8 cellular contexts compared by ENCODE assay signal in the genomic region with DNA sequence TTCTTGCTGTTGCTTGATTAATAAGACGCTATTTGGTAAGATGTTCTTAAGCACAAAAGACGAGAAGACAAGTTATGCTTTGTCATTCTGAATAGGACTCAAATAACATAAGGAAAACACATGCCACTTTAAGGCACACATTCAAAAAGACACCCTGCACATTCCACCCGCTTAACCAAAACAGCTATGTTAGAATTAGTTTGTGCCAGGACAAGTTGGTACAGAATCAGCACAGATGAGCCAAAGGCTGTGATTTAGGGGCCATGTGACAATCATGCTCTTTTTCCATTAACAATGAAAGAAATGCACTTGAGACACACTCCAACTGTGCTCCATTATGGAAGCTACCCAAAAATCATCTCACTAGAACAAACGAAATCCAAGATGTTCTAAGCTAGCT. TPM values are rescaled to one million over a fixed set of nuclear protein-coding genes. Genes with fewer than 3 reads are reported as not detected.
DNase-seq lines count a peak whose midpoint lies in the region; ATAC-seq lines count a peak whose summit lies in the region.

No MANE protein-coding gene starts in this region.

- H3K27ac Mint-ChIP-seq in activated T-cell treated with anti-CD3 and anti-CD28 coated beads, Interleukin-2, amount 50 U/mL, for 24 hours = peak overlapping the region; percentile 60
- H3K27ac Mint-ChIP-seq in activated T-helper 17 cell treated with anti-CD3 and anti-CD28 coated beads, Interleukin-2, amount 50 U/mL, for 72 hours = peak overlapping the region; percentile 81
- H3K27ac Mint-ChIP-seq in immature natural killer cell = peak overlapping the region; percentile 73 to 89 (median 80)

- peak overlapping the region; percentile 67 for H3K27ac ChIP-seq in temporal lobe (ENCODE audit: low read depth, low read length)

- no peaks in the 10 kb centered on the region for H3K9me3 Mint-ChIP-seq in activated T-cell treated with anti-CD3 and anti-CD28 coated beads, Interleukin-2, amount 50 U/mL, for 24 hours
- no peaks in the 10 kb centered on the region for H3K9me3 Mint-ChIP-seq in activated T-helper 17 cell treated with anti-CD3 and anti-CD28 coated beads, Interleukin-2, amount 50 U/mL, for 72 hours
- H3K9me3 Mint-ChIP-seq in immature natural killer cell = no peaks in the 10 kb centered on the region

- H3K4me3 Mint-ChIP-seq in activated T-cell treated with anti-CD3 and anti-CD28 coated beads, Interleukin-2, amount 50 U/mL, for 24 hours = peak overlapping the region; percentile 91
- peak overlapping the region; percentile 93 for H3K4me3 Mint-ChIP-seq in activated T-helper 17 cell treated with anti-CD3 and anti-CD28 coated beads, Interleukin-2, amount 50 U/mL, for 72 hours
- peak overlapping the region in 4 of 5 donors; percentile 18 to 84 (median 54) for H3K4me3 Mint-ChIP-seq in immature natural killer cell

- H3K27me3 Mint-ChIP-seq in activated T-cell treated with anti-CD3 and anti-CD28 coated beads, Interleukin-2, amount 50 U/mL, for 24 hours = no peaks in the 10 kb centered on the region
- H3K27me3 Mint-ChIP-seq in activated T-helper 17 cell treated with anti-CD3 and anti-CD28 coated beads, Interleukin-2, amount 50 U/mL, for 72 hours = no peaks in the 10 kb centered on the region
- H3K27me3 Mint-ChIP-seq in immature natural killer cell (ENCODE audit: low read depth in 3 of 3) = peaks cover 4 to 14% (median 6%) of the 10 kb centered on the region in 3 donors

- peaks cover 77% of the 10 kb centered on the region for H3K4me1 Mint-ChIP-seq in activated T-cell treated with anti-CD3 and anti-CD28 coated beads, Interleukin-2, amount 50 U/mL, for 24 hours (ENCODE audit: low read depth)
- H3K4me1 Mint-ChIP-seq in activated T-helper 17 cell treated with anti-CD3 and anti-CD28 coated beads, Interleukin-2, amount 50 U/mL, for 72 hours = peaks cover 32% of the 10 kb centered on the region
- peaks cover 73 to 85% of the 10 kb centered on the region in 2 donors for H3K4me1 Mint-ChIP-seq in immature natural killer cell

- DNase-seq in activated T-cell treated with anti-CD3 and anti-CD28 coated beads, Interleukin-2, amount 50 U/mL, for 24 hours = no peak
- no peak for DNase-seq in activated T-cell treated with anti-CD3 and anti-CD28 coated beads, Interleukin-2, amount 50 U/mL, for 48 hours
- DNase-seq in immature natural killer cell = no peak
- no peak for DNase-seq in NCI-H1930 (lab: John Stamatoyannopoulos, UW)
- no peak for DNase-seq in NOMO-1 treated with dmso at 0.1 percent for 144 hours (lab: John Stamatoyannopoulos, UW; ENCODE audit: unreplicated experiment)

- no peak for ATAC-seq in activated T-helper 17 cell treated with anti-CD3 and anti-CD28 coated beads, Interleukin-2, amount 50 U/mL, for 72 hours (replicated peaks)
- ATAC-seq in HG03196 (IDR thresholded peaks at IDR 0.05; ENCODE audit: unreplicated experiment) = no peak

- H3K36me3 Mint-ChIP-seq in activated T-cell treated with anti-CD3 and anti-CD28 coated beads, Interleukin-2, amount 50 U/mL, for 24 hours (ENCODE audit: low read depth) = peaks cover 73% of the 10 kb centered on the region
- H3K36me3 Mint-ChIP-seq in activated T-helper 17 cell treated with anti-CD3 and anti-CD28 coated beads, Interleukin-2, amount 50 U/mL, for 72 hours (ENCODE audit: low read depth) = peaks cover 63% of the 10 kb centered on the region
- peaks cover 0 to 4% (median 0%) of the 10 kb centered on the region in 3 donors for H3K36me3 Mint-ChIP-seq in immature natural killer cell

RNA-seq across cellular contexts. Expression of gene STARD7, which starts 3.4 kb away (rescaled TPM):
- total RNA-seq in activated T-helper 17 cell treated with anti-CD3 and anti-CD28 coated beads, Interleukin-2, amount 50 U/mL, for 72 hours = 100 to 1,000 TPM; 140 to 190 TPM
- polyA plus RNA-seq in immature natural killer cell = 100 to 1,000 TPM; 161 to 252 (median 173) TPM
- 115 TPM for total RNA-seq in temporal lobe

RNA-seq across cellular contexts. Expression of gene DUSP2, which starts 60.0 kb away (rescaled TPM):
- 100 to 1,000 TPM in 1 of 2 donors, 10 to 100 TPM in 1; 82.0 to 379 TPM for total RNA-seq in activated T-helper 17 cell treated with anti-CD3 and anti-CD28 coated beads, Interleukin-2, amount 50 U/mL, for 72 hours
- 100 to 1,000 TPM; 272 to 875 (median 555) TPM for polyA plus RNA-seq in immature natural killer cell
- 4.2 TPM for total RNA-seq in temporal lobe

Comparison
In these comparisons a context has a peak if more than half of its experiments do, and no peak if none do; other contexts are left out.
1. RNA of gene DUSP2, which starts 60.0 kb away (total RNA-seq): 82.0 to 379 TPM in activated T-helper 17 cell treated with anti-CD3 and anti-CD28 coated beads, Interleukin-2, amount 50 U/mL, for 72 hours; 4.2 TPM in temporal lobe (single experiment); every median in the first group is over 10 times any median in the second.
2. Peak in every context shown above with its lines, with median percentiles within 50 percentile points of each other: H3K27ac Mint-ChIP-seq and H3K4me3 Mint-ChIP-seq.